In the genomic region with DNA sequence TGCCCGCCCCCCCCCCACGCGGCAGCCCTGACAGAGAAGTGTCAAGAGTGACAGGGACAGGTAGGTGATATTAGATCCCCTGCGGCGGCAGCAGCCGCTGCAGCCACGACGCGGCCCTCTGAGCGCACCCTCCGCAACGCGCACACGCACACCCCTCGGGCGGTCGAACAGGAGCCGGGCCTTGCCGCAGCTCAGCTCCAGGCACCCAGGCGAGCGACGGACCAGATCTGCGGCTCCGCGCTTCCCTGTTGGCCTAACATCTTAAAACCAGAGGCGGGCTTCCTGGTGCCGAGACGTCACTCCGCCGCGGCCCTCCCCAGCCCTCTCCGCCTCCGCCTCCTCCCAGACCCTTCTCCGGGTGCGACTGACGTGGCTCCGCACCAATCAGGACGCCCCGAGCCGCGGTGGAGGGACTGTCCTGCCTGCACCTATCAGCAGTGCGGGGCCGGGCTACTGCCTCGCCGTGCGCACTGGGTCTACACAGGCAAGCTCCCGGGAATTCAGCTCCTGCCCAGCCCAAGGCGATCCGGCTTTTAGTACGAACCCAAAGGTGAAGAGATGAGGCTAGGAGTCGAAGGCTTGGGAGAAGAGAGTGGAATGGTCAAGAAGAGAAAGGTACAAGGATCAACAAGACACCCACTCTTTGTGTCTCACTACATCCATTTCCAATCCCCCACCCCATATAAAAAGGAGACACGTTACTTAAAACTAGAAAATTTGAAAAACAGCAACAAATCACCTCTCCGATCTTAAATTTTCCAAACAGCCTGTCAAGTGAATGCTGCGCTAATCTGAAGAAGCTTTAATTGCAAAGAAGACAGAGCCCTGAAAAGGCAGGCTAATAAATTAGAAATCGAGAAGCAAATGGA, we compare ENCODE assay signal across 9 cellular contexts. TPM values are rescaled to one million over a fixed set of nuclear protein-coding genes. Genes with fewer than 3 reads are reported as not detected.
DNase-seq lines count a peak whose midpoint lies in the region; ATAC-seq, FAIRE-seq and TF ChIP-seq lines count a peak whose summit lies in the region.
"Had no signal": no experiment of that assay in that cellular context is flagged by ENCODE, and none has a peak within 500 bp of the region (broad histone marks: within the 10 kb centered on the region; RNA-seq: fewer than 3 reads in every experiment).

PITX2 (minus strand) TSS at position 237 of the 869 bp plus-strand sequence. CDS start 617 bp downstream, outside the sequence.

- H3K36me3 Mint-ChIP-seq in naive B cell (peaks cover 7 to 30% of the 10 kb centered on the region in 2 donors), type B pancreatic cell (peaks cover 8% of the 10 kb centered on the region)

- no peak within 1 kb of the TSS for H3K9ac ChIP-seq in HUES48 (ENCODE audit: low read depth, low read length)

- H3K27me3 Mint-ChIP-seq in naive B cell (peaks cover 74 to 98% (median 93%) of the 10 kb centered on the region in 3 donors), type B pancreatic cell (peaks cover 100% of the 10 kb centered on the region)

- H3K27me3 ChIP-seq in HUES48 (ENCODE audit: control insufficient read depth, insufficient read depth, low read length) = peaks cover 98% of the 10 kb centered on the region

- TF ChIP-seq CTCF in D721Med (IDR thresholded peaks at IDR 0.05; ENCODE audit: insufficient read depth, missing control alignments) = no peak
- TF ChIP-seq CTCF in type B pancreatic cell (conservative IDR thresholded peaks at IDR 0.05) = no peak

- H3K4me1 Mint-ChIP-seq in naive B cell (peaks cover 10 to 40% (median 34%) of the 10 kb centered on the region in 3 donors), type B pancreatic cell (ENCODE audit: unreplicated experiment) (peaks cover 28% of the 10 kb centered on the region)

- H3K9me3 Mint-ChIP-seq in naive B cell (peaks cover 0 to 58% (median 16%) of the 10 kb centered on the region in 7 donors), type B pancreatic cell (no peaks in the 10 kb centered on the region)

- no peaks in the 10 kb centered on the region for H3K9me3 ChIP-seq in HUES48 (ENCODE audit: control insufficient read depth, insufficient read depth, low read length)

- H3K4me3 ChIP-seq in HUES48 (ENCODE audit: low read depth, low read length) = peak within 1 kb of the TSS; percentile 67

- peak within 1 kb of the TSS in 4 of 6 donors; percentile 51 to 67 (median 59) for H3K27ac Mint-ChIP-seq in naive B cell
- peak within 1 kb of the TSS; percentile 48 for H3K27ac Mint-ChIP-seq in type B pancreatic cell

- peak; percentile 93 for ATAC-seq in GM21423 (IDR thresholded peaks at IDR 0.05; ENCODE audit: unreplicated experiment)
- peak; percentile 21 to 37 for ATAC-seq in naive B cell (ENCODE audit: low read depth in 2 of 2)
- ATAC-seq in HG02938 (IDR thresholded peaks at IDR 0.05; ENCODE audit: unreplicated experiment) = no peak
- ATAC-seq: Panc1 had no signal

- no peaks in the 10 kb centered on the region for H3K36me3 ChIP-seq in HUES48 (ENCODE audit: control insufficient read depth, insufficient read depth, low read length)

- H3K27ac ChIP-seq in HUES48 (ENCODE audit: low read depth, low read length) (peak within 1 kb of the TSS; percentile 1), epithelial cell of prostate (no peak within 1 kb of the TSS)

- no peak for FAIRE-seq in D721Med (lab: Jason Lieb, UNC)
- peak; percentile 94 for FAIRE-seq in TTC549 (lab: Jason Lieb, UNC)

- H3K4me1 ChIP-seq in HUES48 (ENCODE audit: control insufficient read depth, insufficient read depth, low read length) = peaks cover 71% of the 10 kb centered on the region

- H3K4me3 Mint-ChIP-seq in naive B cell = peak within 1 kb of the TSS; percentile 58 to 87 (median 76)
- H3K4me3 Mint-ChIP-seq in type B pancreatic cell = peak within 1 kb of the TSS; percentile 87

- peak; percentile 70 for DNase-seq in D721Med (ENCODE audit: insufficient read length, low spot score)
- DNase-seq in epithelial cell of prostate (ENCODE audit: low read depth, low spot score) = peak; percentile 40
- DNase-seq in naive B cell = no peak
- peak; percentile 97 for DNase-seq in type B pancreatic cell (ENCODE audit: extremely low spot score, unreplicated experiment)

RNA-seq across cellular contexts. Expression of gene PITX2, which starts in this region (rescaled TPM):
- not detected for polyA plus RNA-seq in naive B cell (ENCODE audit: low read depth in 6 of 6)
- 4.5 and 13.8 TPM in 2 replicates for total RNA-seq in type B pancreatic cell (ENCODE audit: low replicate concordance)

Comparison
In these comparisons a context has a peak if more than half of its experiments do, and no peak if none do; other contexts are left out.
1. Peak in ATAC-seq in naive B cell; RNA of the gene not detected or under 1 TPM.